9 cellular contexts compared by ENCODE assay signal in the genomic region with DNA sequence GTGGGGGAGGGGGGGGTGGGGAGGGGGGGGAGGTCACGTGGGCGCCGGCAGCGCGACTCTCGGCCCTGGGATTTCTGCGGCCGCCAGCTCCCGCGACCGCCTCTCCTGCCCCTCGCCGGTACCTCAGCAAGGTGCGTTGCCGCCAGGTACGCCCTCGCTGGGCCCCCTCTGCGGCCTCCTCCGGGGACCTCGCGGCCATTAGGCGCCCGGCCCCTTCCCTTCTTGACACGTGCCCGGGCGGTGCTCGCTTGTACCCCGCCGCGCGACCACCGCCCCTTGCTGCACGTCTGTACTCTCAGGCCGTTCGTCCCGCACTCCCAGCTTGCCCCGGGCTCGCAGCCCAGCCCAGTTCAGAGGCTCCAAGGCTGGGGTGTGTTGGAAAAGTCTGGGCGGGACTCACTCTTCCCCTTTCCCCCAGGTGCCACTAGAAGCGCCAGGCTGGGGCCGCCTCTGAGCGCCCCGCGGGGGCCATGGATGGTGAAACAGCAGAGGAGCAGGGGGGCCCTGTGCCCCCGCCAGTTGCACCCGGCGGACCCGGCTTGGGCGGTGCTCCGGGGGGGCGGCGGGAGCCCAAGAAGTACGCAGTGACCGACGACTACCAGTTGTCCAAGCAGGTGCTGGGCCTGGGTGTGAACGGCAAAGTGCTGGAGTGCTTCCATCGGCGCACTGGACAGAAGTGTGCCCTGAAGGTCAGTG. TPM values are rescaled to one million over a fixed set of nuclear protein-coding genes. Genes with fewer than 3 reads are reported as not detected.
DNase-seq lines count a peak whose midpoint lies in the region; ATAC-seq, FAIRE-seq and TF ChIP-seq lines count a peak whose summit lies in the region.
"Had no signal": no experiment of that assay in that cellular context is flagged by ENCODE, and none has a peak within 500 bp of the region (broad histone marks: within the 10 kb centered on the region; RNA-seq: fewer than 3 reads in every experiment).

Gene MAPKAPK3, plus strand, starts transcription at position 56 of the 696 bp plus-strand sequence. Its CDS starts 415 bp downstream, at position 471.

- H4K20me1 ChIP-seq in DOHH2 (ENCODE audit: control insufficient read depth, insufficient read depth, low read depth, low read length), result peaks cover 5% of the 10 kb centered on the region; the same call in 1 of the 2 replicates

- ATAC-seq in GM19463 (IDR thresholded peaks at IDR 0.05; ENCODE audit: unreplicated experiment) (peak; percentile 17), activated B cell treated with CpG ODN at 0.5 μM for 24 hours (ENCODE audit: low read depth) (peak; percentile 19)

- H3K36me3 Mint-ChIP-seq in activated B cell treated with CpG ODN at 0.5 μM for 24 hours (ENCODE audit: low read depth), result peaks cover 10% of the 10 kb centered on the region

- peak within 1 kb of the TSS; percentile 78 for H2AFZ ChIP-seq in neuron (ENCODE audit: low read depth, low read length)

- H3K36me3 ChIP-seq in DOHH2 (ENCODE audit: control insufficient read depth, low read length) (no peaks in the 10 kb centered on the region), HUES64 (ENCODE audit: insufficient read depth, low read length) (0 out of 2 replicates have a peak, but pooled peaks cover 3% of the 10 kb centered on the region), esophagus squamous epithelium (no peaks in the 10 kb centered on the region), neuron (ENCODE audit: insufficient read depth, low read length) (no peaks in the 10 kb centered on the region)

- H3K9me2 ChIP-seq in DOHH2 (replicated peaks; ENCODE audit: control insufficient read depth, low read length), result no peaks in the 10 kb centered on the region

- H3K4me3 Mint-ChIP-seq in activated B cell treated with CpG ODN at 0.5 μM for 24 hours, result peak within 1 kb of the TSS; percentile 91

- peak in 2 of 4 donors; percentile 33 to 37 for TF ChIP-seq POLR2A in esophagus squamous epithelium (IDR thresholded peaks at IDR 0.05)

- H3K4me1 ChIP-seq in DOHH2 (ENCODE audit: control insufficient read depth, low read length) (peaks cover 29% of the 10 kb centered on the region), HUES64 (ENCODE audit: insufficient read depth, low read length) (peaks cover 17% of the 10 kb centered on the region; the same call in 1 of the 2 replicates), esophagus squamous epithelium (peaks cover 21 to 83% (median 39%) of the 10 kb centered on the region in 3 donors), neuron (ENCODE audit: insufficient read depth, low read length) (peaks cover 27% of the 10 kb centered on the region)

- intact Hi-C loops in activated B cell treated with CpG ODN at 0.5 μM for 24 hours (cut with micrococcal nuclease), result loop anchor here (2.0 to 10.0 kb wide), 6 partner anchors 266 to 1535 kb away; partner anchors contain the start of genes ABHD14A, ABHD14B, CYB561D2 and NPRL2
- intact Hi-C loops in esophagus squamous epithelium (cut with DNase I), result no loop called here

- POLR2A ChIA-PET in activated B cell treated with CpG ODN at 0.5 μM for 24 hours (lab: Charles Lee), result interaction anchor here (0.8 to 3.4 kb wide), 10 partner anchors 12 to 883 kb away, joined by 3 to 45 read pairs (median 3); partner anchors contain the start of genes C3orf18, DCAF1, HEMK1 and MANF

- H3K9me3 ChIP-seq in DOHH2 (ENCODE audit: control insufficient read depth, insufficient read depth, low read length) (no peaks in the 10 kb centered on the region), HUES64 (ENCODE audit: insufficient read depth, low read depth, low read length) (no peaks in the 10 kb centered on the region), esophagus squamous epithelium (no peaks in the 10 kb centered on the region), neuron (ENCODE audit: low read length) (no peaks in the 10 kb centered on the region)

- peak; percentile 36 for TF ChIP-seq CTCF in DOHH2 (IDR thresholded peaks at IDR 0.05; ENCODE audit: low read depth, low read length, poor library complexity, severe bottlenecking)
- no peak for TF ChIP-seq CTCF in activated B cell treated with CpG ODN at 0.5 μM for 24 hours (IDR thresholded peaks at IDR 0.05)
- TF ChIP-seq CTCF in esophagus squamous epithelium (IDR thresholded peaks at IDR 0.05), result peak in 1 of 6 experiments; percentile 5

- H3K27me3 ChIP-seq in DOHH2 (ENCODE audit: control insufficient read depth, low read length), result peaks cover 21% of the 10 kb centered on the region
- H3K27me3 ChIP-seq in HUES64 (ENCODE audit: insufficient read depth, low read length), result peaks cover 26% of the 10 kb centered on the region
- no peaks in the 10 kb centered on the region for H3K27me3 ChIP-seq in esophagus squamous epithelium
- no peaks in the 10 kb centered on the region for H3K27me3 ChIP-seq in neuron (ENCODE audit: insufficient read depth, low read length)

- no peak for FAIRE-seq in frontal cortex (lab: Jason Lieb, UNC)
- FAIRE-seq: endometrium had no signal

- peak within 1 kb of the TSS; percentile 84 for H3K4me3 ChIP-seq in DOHH2 (ENCODE audit: low read length)
- H3K4me3 ChIP-seq in HUES64 (ENCODE audit: low read length), result peak within 1 kb of the TSS; percentile 73
- peak within 1 kb of the TSS; percentile 74 to 97 (median 86) for H3K4me3 ChIP-seq in esophagus squamous epithelium
- peak within 1 kb of the TSS; percentile 67 for H3K4me3 ChIP-seq in neuron (ENCODE audit: low read length)

- H3K4me1 Mint-ChIP-seq in activated B cell treated with CpG ODN at 0.5 μM for 24 hours, result peaks cover 51% of the 10 kb centered on the region

- no peak within 1 kb of the TSS for H3K27ac ChIP-seq in DOHH2 (ENCODE audit: low read depth, low read length)
- peak within 1 kb of the TSS; percentile 74; the same call in 1 of the 2 replicates for H3K27ac ChIP-seq in HUES64 (ENCODE audit: low read depth, low read length)
- peak within 1 kb of the TSS; percentile 90 to 97 (median 94) for H3K27ac ChIP-seq in esophagus squamous epithelium

- no peaks in the 10 kb centered on the region for H3K27me3 Mint-ChIP-seq in activated B cell treated with CpG ODN at 0.5 μM for 24 hours

- H3K79me2 ChIP-seq in DOHH2 (ENCODE audit: control insufficient read depth, low read length), result peaks cover 6% of the 10 kb centered on the region; the same call in 1 of the 2 replicates

- CTCF ChIA-PET in activated B cell treated with CpG ODN at 0.5 μM for 24 hours (lab: Charles Lee), result interaction anchor here (1.0 to 8.1 kb wide), 12 partner anchors 26 to 817 kb away, joined by 3 to 245 read pairs (median 18); partner anchors contain the start of genes C3orf18, HEMK1 and MANF

- peak within 1 kb of the TSS; percentile 88 for H3K9ac ChIP-seq in HUES64 (ENCODE audit: low read depth, low read length)

- WGBS in HUES64, result 2% methylated on average over 57 of the region's 58 CpGs
- WGBS in esophagus squamous epithelium, 2 donors, result 0% methylated on average over 1 of the region's 58 CpGs; no CpG with 5 or more reads in 1 of the 2 donors

- H3F3A ChIP-seq in DOHH2 (ENCODE audit: control insufficient read depth, insufficient read depth), result peaks cover 13% of the 10 kb centered on the region

- H3K27ac Mint-ChIP-seq in activated B cell treated with CpG ODN at 0.5 μM for 24 hours, result peak within 1 kb of the TSS; percentile 88

- no peaks in the 10 kb centered on the region for H3K9me3 Mint-ChIP-seq in activated B cell treated with CpG ODN at 0.5 μM for 24 hours

- DNase-seq in activated B cell treated with CpG ODN at 0.5 μM for 24 hours (peak; percentile 62), esophagus squamous epithelium (lab: John Stamatoyannopoulos, UW) (no peak), frontal cortex (ENCODE audit: low spot score in 2 of 2) (no peak), globus pallidus (ENCODE audit: low spot score) (no peak)

- H3K4me2 ChIP-seq in DOHH2 (ENCODE audit: low read length), result peak within 1 kb of the TSS; percentile 99

RNA-seq across cellular contexts. Expression of gene MAPKAPK3, which starts in this region (rescaled TPM):
- 32.3 TPM for polyA plus RNA-seq in HUES64 (2013, experiment 1 of 2)
- polyA plus RNA-seq in HUES64 (2013, experiment 2 of 2), result 32.8 TPM
- total RNA-seq in activated B cell treated with CpG ODN at 0.5 μM for 24 hours (18.2 and 20.3 TPM in 2 replicates), esophagus squamous epithelium (10 to 100 TPM; 46.5 to 65.6 (median 52.3) TPM), frontal cortex (2.9 TPM)
